Comparison of ENCODE assay signal across 1 cellular context in genomic region chr17:50196826-50197225, GRCh38.
A peak's percentile ranks its signal among the peaks of the same experiment; 100 is the strongest.
TF ChIP-seq lines count a peak whose summit lies in the region.

No MANE protein-coding gene starts in this region.

TF ChIP-seq in K562, 482 proteins besides CTCF, POLR2A, EP300 and RAD21:
- peak; percentile 69; the same call in 1 of the 2 replicates for TF ChIP-seq FOSL1 (tag; conservative IDR thresholded peaks at IDR 0.05)
- no peak for TF ChIP-seq MBD1 (CRISPR knock-in tag; IDR thresholded peaks at IDR 0.05)
- TF ChIP-seq ATF3 (IDR thresholded peaks at IDR 0.05): peak; percentile 76
- no peak for TF ChIP-seq ATF3 (CRISPR knock-in tag; conservative IDR thresholded peaks at IDR 0.05)
- TF ChIP-seq ZNF668 (CRISPR knock-in tag; IDR thresholded peaks at IDR 0.05): no peak
- TF ChIP-seq TFAP4 (CRISPR knock-in tag; IDR thresholded peaks at IDR 0.05; ENCODE audit: borderline replicate concordance): 0 out of 2 replicates have a peak, but pooled peaks have one; percentile 16
- TF ChIP-seq JUND (IDR thresholded peaks at IDR 0.05; ENCODE audit: borderline replicate concordance, low read depth, low read length): peak; percentile 40; the same call in 1 of the 2 replicates
- TF ChIP-seq JUND (tag; IDR thresholded peaks at IDR 0.05; ENCODE audit: borderline replicate concordance, low read depth, low read length): no peak
